Comparison of ENCODE assay signal across 14 cellular contexts in genomic region chr20:7879883-7880282, GRCh38.
DNase-seq lines count a peak whose midpoint lies in the region; ATAC-seq and TF ChIP-seq lines count a peak whose summit lies in the region.
"Had no signal": no experiment of that assay in that cellular context is flagged by ENCODE, and none has a peak within 500 bp of the region (broad histone marks: within the 10 kb centered on the region; RNA-seq: fewer than 3 reads in every experiment).

No MANE protein-coding gene starts in this region.

- intact Hi-C loops in CD4-positive, alpha-beta T cell (cut with DNase I, micrococcal nuclease) = no loop called here
- intact Hi-C loops in Calu3 (cut with micrococcal nuclease; ENCODE audit: unreplicated experiment) = no loop called here

- H3K4me3 ChIP-seq in AG09309 (ENCODE audit: control insufficient read depth, low read depth, low read length) (no peak overlapping the region), choroid plexus epithelial cell (ENCODE audit: low read depth, low read length) (no peak overlapping the region)
- H3K4me3 ChIP-seq: right atrium auricular region had no signal

- ATAC-seq in GM19467 (IDR thresholded peaks at IDR 0.05; ENCODE audit: unreplicated experiment) = peak; percentile 71
- ATAC-seq in HG03521 (IDR thresholded peaks at IDR 0.05; ENCODE audit: unreplicated experiment) = peak; percentile 80
- ATAC-seq in CD4-positive, alpha-beta T cell (ENCODE audit: poor library complexity) = no peak
- no peak for ATAC-seq in GM18873 (IDR thresholded peaks at IDR 0.05; ENCODE audit: low FRiP score, unreplicated experiment)
- ATAC-seq: Right ventricle myocardium inferior had no signal

- POLR2A ChIA-PET in CD4-positive, alpha-beta T cell (lab: Charles Lee) = no interaction called here

- H3K9me3 Mint-ChIP-seq in CD4-positive, alpha-beta T cell = no peaks in the 10 kb centered on the region
- peaks cover 2% of the 10 kb centered on the region for H3K9me3 Mint-ChIP-seq in Calu3 (ENCODE audit: low read depth, unreplicated experiment)
- H3K9me3 Mint-ChIP-seq: CD4-positive, alpha-beta memory T cell had no signal

- CTCF ChIA-PET in CD4-positive, alpha-beta T cell (lab: Charles Lee) = no interaction called here
- CTCF ChIA-PET in Calu3 (lab: Charles Lee) = no interaction called here

- H3K9me3 ChIP-seq in CD4-positive, alpha-beta T cell (ENCODE audit: control insufficient read depth, low read length) = no peaks in the 10 kb centered on the region
- H3K9me3 ChIP-seq: right atrium auricular region had no signal

- no peaks in the 10 kb centered on the region for H3K36me3 Mint-ChIP-seq in CD4-positive, alpha-beta T cell (ENCODE audit: low read depth)
- no peaks in the 10 kb centered on the region for H3K36me3 Mint-ChIP-seq in Calu3 (ENCODE audit: insufficient read depth, unreplicated experiment)
- H3K36me3 Mint-ChIP-seq: CD4-positive, alpha-beta memory T cell had no signal

- H3K27me3 Mint-ChIP-seq in CD4-positive, alpha-beta T cell = peaks cover 11% of the 10 kb centered on the region
- H3K27me3 Mint-ChIP-seq in Calu3 (ENCODE audit: unreplicated experiment) = no peaks in the 10 kb centered on the region
- H3K27me3 Mint-ChIP-seq: CD4-positive, alpha-beta memory T cell had no signal

- H3K4me1 Mint-ChIP-seq in CD4-positive, alpha-beta T cell (ENCODE audit: low read depth) = peaks cover 5% of the 10 kb centered on the region
- H3K4me1 Mint-ChIP-seq in Calu3 (ENCODE audit: low read depth, unreplicated experiment) = no peaks in the 10 kb centered on the region

- no peak overlapping the region for H3K4me3 Mint-ChIP-seq in CD4-positive, alpha-beta T cell
- H3K4me3 Mint-ChIP-seq in Calu3 (ENCODE audit: low read depth, unreplicated experiment) = no peak overlapping the region

- H3K27ac Mint-ChIP-seq in CD4-positive, alpha-beta T cell = no peak overlapping the region
- H3K27ac Mint-ChIP-seq in Calu3 (ENCODE audit: unreplicated experiment) = no peak overlapping the region

- H3K27ac ChIP-seq in CD4-positive, alpha-beta T cell (ENCODE audit: low read depth, low read length) = no peak overlapping the region
- H3K27ac ChIP-seq: right atrium auricular region had no signal

- no TSS peak for BruUV-seq in Calu3 (replicated peaks; lab: Mats Ljungman, UMichigan)

- no peak for TF ChIP-seq CTCF in AG09309 (IDR thresholded peaks at IDR 0.05; ENCODE audit: control insufficient read depth, insufficient read depth, low read depth, low read length, missing control alignments)
- TF ChIP-seq CTCF in choroid plexus epithelial cell (conservative IDR thresholded peaks at IDR 0.05; ENCODE audit: low read depth, low read length) = no peak
- no peak for TF ChIP-seq CTCF in CD4-positive, alpha-beta T cell (IDR thresholded peaks at IDR 0.05)
- no peak for TF ChIP-seq CTCF in Calu3 (IDR thresholded peaks at IDR 0.05; ENCODE audit: unreplicated experiment)

- DNase-seq in AG09309 (ENCODE audit: low read depth) (peak; percentile 11), choroid plexus epithelial cell (ENCODE audit: low read depth) (peak; percentile 61), kidney tubule cell (ENCODE audit: low spot score) (no peak), Calu3 (no peak)
- DNase-seq in CD4-positive, alpha-beta T cell = no peak
- DNase-seq: activated CD4-positive, alpha-beta T cell treated with anti-CD3 and anti-CD28 coated beads, Interleukin-2, amount 50 U/mL, for 1 hour; amygdala; NCI-H187 treated with DMSO at 0.1 percent for 48 hours had no signal

- no peaks in the 10 kb centered on the region for H3K27me3 ChIP-seq in CD4-positive, alpha-beta T cell (ENCODE audit: control insufficient read depth, insufficient read depth, low read length)
- H3K27me3 ChIP-seq: right atrium auricular region had no signal

Comparison
In these comparisons a context has a peak if more than half of its experiments do, and no peak if none do; other contexts are left out.
1. DNase-seq: peak in AG09309 (single experiment) and choroid plexus epithelial cell (single experiment); none in CD4-positive, alpha-beta T cell (0 of 10), kidney tubule cell (single experiment) and Calu3 (single experiment).
2. ATAC-seq: peak in GM19467 (single experiment) and HG03521 (single experiment); none in CD4-positive, alpha-beta T cell (single experiment) and GM18873 (single experiment).